Comparison of ENCODE assay signal across 1 cellular context in the genomic region with DNA sequence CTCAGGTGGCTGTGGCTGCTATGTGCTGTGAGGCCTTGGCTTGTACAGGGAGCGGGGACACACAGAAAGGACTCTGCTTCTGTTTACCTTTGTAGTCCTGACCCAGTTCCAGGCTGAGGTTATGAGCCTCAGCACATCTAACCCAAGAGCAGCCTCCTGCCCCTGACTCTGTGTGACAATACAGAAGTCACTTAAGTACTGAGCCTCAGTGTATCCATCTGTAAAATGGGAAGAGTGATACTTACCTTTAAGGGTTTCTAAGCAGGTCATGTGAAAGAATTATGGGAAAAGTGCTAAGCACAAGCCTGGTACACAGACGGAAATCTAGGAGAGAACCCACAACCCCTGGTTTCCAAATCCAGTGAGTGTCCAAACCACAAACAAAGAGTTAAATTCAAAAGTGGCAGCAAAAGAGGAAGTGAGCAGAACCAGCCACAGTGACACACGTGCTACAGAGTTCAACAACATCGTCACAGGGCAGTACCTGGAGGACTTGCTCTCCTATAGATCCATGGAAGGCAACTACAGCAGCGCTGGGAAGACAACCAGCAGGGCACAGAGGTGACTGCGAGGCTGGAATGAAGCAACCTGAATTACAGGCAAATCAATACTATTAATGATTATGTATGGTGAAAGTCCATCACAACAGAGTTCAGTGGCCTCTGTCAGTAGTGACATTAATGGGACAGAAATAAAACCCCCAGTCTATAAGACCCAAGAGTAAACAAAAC.
A peak's percentile ranks its signal among the peaks of the same experiment; 100 is the strongest.
TF ChIP-seq lines count a peak whose summit lies in the region.

No MANE protein-coding gene starts in this region.

TF ChIP-seq in HepG2, 621 proteins besides CTCF, POLR2A, EP300 and RAD21 (continued from another document):
- TF ChIP-seq, protein P1, sequence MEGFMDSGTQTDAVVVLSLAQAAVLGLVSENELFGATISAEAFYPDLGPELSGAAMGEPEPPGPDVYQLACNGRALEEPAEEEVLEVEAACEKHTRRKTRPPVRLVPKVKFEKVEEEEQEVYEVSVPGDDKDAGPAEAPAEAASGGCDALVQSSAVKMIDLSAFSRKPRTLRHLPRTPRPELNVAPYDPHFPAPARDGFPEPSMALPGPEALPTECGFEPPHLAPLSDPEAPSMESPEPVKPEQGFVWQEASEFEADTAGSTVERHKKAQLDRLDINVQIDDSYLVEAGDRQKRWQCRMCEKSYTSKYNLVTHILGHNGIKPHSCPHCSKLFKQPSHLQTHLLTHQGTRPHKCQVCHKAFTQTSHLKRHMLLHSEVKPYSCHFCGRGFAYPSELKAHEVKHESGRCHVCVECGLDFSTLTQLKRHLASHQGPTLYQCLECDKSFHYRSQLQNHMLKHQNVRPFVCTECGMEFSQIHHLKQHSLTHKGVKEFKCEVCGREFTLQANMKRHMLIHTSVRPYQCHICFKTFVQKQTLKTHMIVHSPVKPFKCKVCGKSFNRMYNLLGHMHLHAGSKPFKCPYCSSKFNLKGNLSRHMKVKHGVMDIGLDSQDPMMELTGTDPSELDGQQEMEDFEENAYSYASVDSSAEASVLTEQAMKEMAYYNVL (CRISPR knock-in tag; IDR thresholded peaks at IDR 0.05; ENCODE audit: borderline replicate concordance) = no peak
- peak; percentile 46; the same call in 1 of the 2 replicates for TF ChIP-seq ZNF292 (CRISPR knock-in tag; IDR thresholded peaks at IDR 0.05; ENCODE audit: borderline replicate concordance, low read depth)
- no peak for TF ChIP-seq ZNF234 (CRISPR knock-in tag; conservative IDR thresholded peaks at IDR 0.05)
- no peak for TF ChIP-seq PHF8 (CRISPR knock-in tag; IDR thresholded peaks at IDR 0.05)
- TF ChIP-seq ZNF569 (CRISPR knock-in tag; IDR thresholded peaks at IDR 0.05; ENCODE audit: borderline replicate concordance) = no peak
- TF ChIP-seq PPARG (CRISPR knock-in tag; conservative IDR thresholded peaks at IDR 0.05) = no peak
- TF ChIP-seq ELF3 (CRISPR knock-in tag; IDR thresholded peaks at IDR 0.05) = no peak
- TF ChIP-seq ZNF343 (CRISPR knock-in tag; IDR thresholded peaks at IDR 0.05) = no peak
- TF ChIP-seq ZNF777 (CRISPR knock-in tag; IDR thresholded peaks at IDR 0.05) = no peak
- TF ChIP-seq HDAC2 (CRISPR knock-in tag; IDR thresholded peaks at IDR 0.05) = peak; percentile 41; the same call in 1 of the 2 replicates
- TF ChIP-seq ZNF878 (CRISPR knock-in tag; IDR thresholded peaks at IDR 0.05) = no peak
